Comparison of ENCODE assay signal across 17 cellular contexts in genomic region chr10:78292250-78292986, GRCh38.
DNase-seq lines count a peak whose midpoint lies in the region; ATAC-seq and TF ChIP-seq lines count a peak whose summit lies in the region.
"Had no signal": no experiment of that assay in that cellular context is flagged by ENCODE, and none has a peak within 500 bp of the region (broad histone marks: within the 10 kb centered on the region; RNA-seq: fewer than 3 reads in every experiment).

No MANE protein-coding gene starts in this region.

- intact Hi-C loops in spleen (cut with DNase I; ENCODE audit: low total_unique reads) = no loop called here

- H3K9ac ChIP-seq in iPS-20b (ENCODE audit: low read depth, low read length) = peak overlapping the region; percentile 3; the same call in 1 of the 2 replicates

- ATAC-seq in HG03342 (IDR thresholded peaks at IDR 0.05; ENCODE audit: unreplicated experiment) = peak; percentile 58
- ATAC-seq: activated T-helper 17 cell treated with anti-CD3 and anti-CD28 coated beads, Interleukin-2, amount 50 U/mL, for 72 hours had no signal

- H3K9me3 ChIP-seq in iPS-20b (ENCODE audit: insufficient read depth, low read depth, low read length) (no peaks in the 10 kb centered on the region), spleen (no peaks in the 10 kb centered on the region)

- H3K4me3 ChIP-seq in iPS-20b (ENCODE audit: low read length) (no peak overlapping the region), spleen (no peak overlapping the region)
- H3K4me3 ChIP-seq: PC-9 had no signal

- no peak for TF ChIP-seq CTCF in spleen (IDR thresholded peaks at IDR 0.05 in 8 of 11, conservative IDR thresholded peaks at IDR 0.05 in 3 of 11)

- no peaks in the 10 kb centered on the region for H3K27me3 ChIP-seq in iPS-20b (ENCODE audit: insufficient read depth, low read length)
- H3K27me3 ChIP-seq in spleen (replicated peaks in 1 of 7) = no peaks in the 10 kb centered on the region

- no peaks in the 10 kb centered on the region for H3K36me3 ChIP-seq in iPS-20b (ENCODE audit: insufficient read depth, low read depth, low read length)
- H3K36me3 ChIP-seq in spleen = no peaks in the 10 kb centered on the region

- DNase-seq in NCI-H82 (lab: John Stamatoyannopoulos, UW) (peak; percentile 59), spleen (peak; percentile 61), NCI-H524 treated with DMSO at 0.1 percent for 48 hours (lab: John Stamatoyannopoulos, UW) (no peak), NCI-H2171 treated with DMSO at 0.1 percent for 48 hours (lab: John Stamatoyannopoulos, UW) (no peak)
- no peak for DNase-seq in stimulated activated CD4-positive, alpha-beta T cell treated with anti-CD3 and anti-CD28 coated beads, Interleukin-2, amount 100 ng/mL, for 48 hours
- DNase-seq: activated CD4-positive, CD25-positive, alpha-beta regulatory T cell treated with anti-CD3 and anti-CD28 coated beads, Interleukin-2, amount 50 U/mL, for 72 hours; erythroblast; HFFc6; KG1; kidney glomerular epithelial cell; NCI-H1105 treated with DMSO at 0.1 percent for 48 hours; NCI-H526 treated with DMSO at 0.1 percent for 48 hours; PC-9; T-helper 2 cell had no signal

- TF ChIP-seq POLR2A in spleen (IDR thresholded peaks at IDR 0.05) = no peak

- H3K4me1 ChIP-seq in iPS-20b (ENCODE audit: insufficient read depth, low read length) = peaks cover 12% of the 10 kb centered on the region; the same call in 1 of the 2 replicates
- peaks cover 0 to 21% (median 8%) of the 10 kb centered on the region in 6 donors for H3K4me1 ChIP-seq in spleen

- 52 to 62% (median 56%) methylated on average over 9 to 10 of the region's 10 CpGs for WGBS in spleen, 5 donors

- H3K27ac ChIP-seq in iPS-20b (ENCODE audit: low read length) (no peak overlapping the region), spleen (no peak overlapping the region)
- H3K27ac ChIP-seq: PC-9 had no signal

Comparison
In these comparisons a context has a peak if more than half of its experiments do, and no peak if none do; other contexts are left out.
1. DNase-seq: peak in NCI-H82 (single experiment) and spleen (single experiment); none in stimulated activated CD4-positive, alpha-beta T cell treated with anti-CD3 and anti-CD28 coated beads, Interleukin-2, amount 100 ng/mL, for 48 hours (0 of 2), NCI-H524 treated with DMSO at 0.1 percent for 48 hours (single experiment) and NCI-H2171 treated with DMSO at 0.1 percent for 48 hours (single experiment).